In the genomic region with DNA sequence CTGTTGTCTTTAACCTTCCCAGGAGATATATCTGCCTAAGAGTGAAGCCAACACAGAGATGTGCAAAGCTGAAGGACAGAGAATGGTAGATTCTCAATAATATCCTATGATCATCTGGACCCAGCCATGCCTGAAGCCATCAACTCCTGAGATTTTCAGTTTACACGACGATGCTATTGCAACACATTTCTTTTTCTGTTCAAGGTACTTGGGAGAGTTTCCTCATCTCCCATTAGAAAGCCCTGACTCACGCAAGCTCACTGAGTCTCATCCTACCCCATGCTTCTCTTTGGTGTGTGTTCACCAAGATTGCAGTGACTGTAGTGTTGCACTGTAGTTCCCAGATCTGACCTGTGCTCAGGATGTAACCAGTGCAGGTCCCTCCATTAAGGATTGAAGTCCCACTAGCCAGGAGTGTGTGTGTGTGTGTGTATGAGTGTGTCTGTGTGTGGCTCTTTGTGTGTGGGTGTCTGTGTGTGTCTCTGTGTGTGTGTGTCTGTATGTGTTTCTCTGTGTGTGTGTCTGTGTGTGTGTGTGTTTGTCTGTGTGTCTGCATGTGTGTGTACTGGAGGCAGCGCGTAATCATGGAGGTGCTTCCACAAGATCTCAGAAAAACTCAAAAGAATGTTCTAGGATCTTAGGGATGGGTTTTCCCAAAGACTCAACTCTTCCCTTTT, we compare ENCODE assay signal across 24 cellular contexts. TPM values are rescaled to one million over a fixed set of nuclear protein-coding genes. Genes with fewer than 3 reads are reported as not detected.
"Had no signal": no experiment of that assay in that cellular context is flagged by ENCODE, and none has a peak within 500 bp of the region (broad histone marks: within the 10 kb centered on the region; RNA-seq: fewer than 3 reads in every experiment).

No MANE protein-coding gene starts in this region.

- H3K36me3 Mint-ChIP-seq: activated naive CD4-positive, alpha-beta T cell treated with anti-CD3 and anti-CD28 coated beads, Interleukin-2, amount 50 U/mL, for 72 hours; stimulated activated naive B cell treated with anti-CD40 and anti-IgM and Interleukin-4, amounts not matched to agents 10 μg/mL and 1 μg/mL and 100 μg/mL, for 72 hours had no signal

- H3K9me3 Mint-ChIP-seq: activated CD4-positive, alpha-beta T cell treated with anti-CD3 and anti-CD28 coated beads, Interleukin-2, amount 10 ng/mL, durations not matched to agents 7 days and 5 days; activated naive CD4-positive, alpha-beta T cell treated with anti-CD3 and anti-CD28 coated beads, Interleukin-2, amount 50 U/mL, for 72 hours; activated T-cell treated with anti-CD3 and anti-CD28 coated beads, Interleukin-2, amount 50 U/mL, for 72 hours; dendritic cell treated with granulocyte-macrophage colony-stimulating factor and Interleukin-4, amounts not matched to agents 40 ng/mL and 50 ng/mL, for 4 days; nephron; stimulated activated naive B cell treated with anti-CD40 and anti-IgM and Interleukin-4, amounts not matched to agents 10 μg/mL and 1 μg/mL and 100 μg/mL, for 72 hours had no signal

- ATAC-seq: activated CD4-positive, CD25-positive, alpha-beta regulatory T cell treated with anti-CD3 and anti-CD28 coated beads, Interleukin-2, amount 50 U/mL, for 24 hours; activated naive CD4-positive, alpha-beta T cell treated with anti-CD3 and anti-CD28 coated beads, Interleukin-2, amount 50 U/mL, for 72 hours; activated T-cell treated with anti-CD3 and anti-CD28 coated beads, Interleukin-2, amount 50 U/mL, for 72 hours; left cardiac atrium; stimulated activated naive B cell treated with anti-CD40 and anti-IgM and Interleukin-4, amounts not matched to agents 10 μg/mL and 1 μg/mL and 100 μg/mL, for 72 hours had no signal

- H3K27me3 ChIP-seq: adrenal gland had no signal

- H3K9me3 ChIP-seq: adrenal gland, esophagus muscularis mucosa, thoracic aorta had no signal

- FAIRE-seq: astrocyte, endothelial cell of umbilical vein had no signal

- DNase-seq: activated CD4-positive, alpha-beta T cell treated with anti-CD3 and anti-CD28 coated beads, Interleukin-2, amount 10 ng/mL, durations not matched to agents 7 days and 5 days; activated CD8-positive, alpha-beta memory T cell treated with anti-CD3 and anti-CD28 coated beads, Interleukin-2, amount 50 U/mL, for 4 hours; activated gamma-delta T cell treated with Interleukin-2 at 50 U/mL for 16 hours; activated T-cell treated with anti-CD3 and anti-CD28 coated beads, Interleukin-2, amount 50 U/mL, for 72 hours; effector CD8-positive, alpha-beta T cell; left cardiac atrium; midbrain; posterior cingulate gyrus; retina; stimulated activated naive B cell treated with anti-CD40 and anti-IgM and Interleukin-4, amounts not matched to agents 10 μg/mL and 1 μg/mL and 100 μg/mL, for 72 hours; T-helper 1 cell; T1000 had no signal

- H3K4me3 Mint-ChIP-seq: activated CD4-positive, alpha-beta T cell treated with anti-CD3 and anti-CD28 coated beads, Interleukin-2, amount 10 ng/mL, durations not matched to agents 7 days and 5 days; activated T-cell treated with anti-CD3 and anti-CD28 coated beads, Interleukin-2, amount 50 U/mL, for 72 hours; dendritic cell treated with granulocyte-macrophage colony-stimulating factor and Interleukin-4, amounts not matched to agents 40 ng/mL and 50 ng/mL, for 4 days; nephron; stimulated activated naive B cell treated with anti-CD40 and anti-IgM and Interleukin-4, amounts not matched to agents 10 μg/mL and 1 μg/mL and 100 μg/mL, for 72 hours had no signal

- H3K4me3 ChIP-seq: adrenal gland, esophagus muscularis mucosa, lung, thoracic aorta had no signal

- H3K27ac Mint-ChIP-seq: activated CD4-positive, alpha-beta T cell treated with anti-CD3 and anti-CD28 coated beads, Interleukin-2, amount 10 ng/mL, durations not matched to agents 7 days and 5 days; activated naive CD4-positive, alpha-beta T cell treated with anti-CD3 and anti-CD28 coated beads, Interleukin-2, amount 50 U/mL, for 72 hours; activated T-cell treated with anti-CD3 and anti-CD28 coated beads, Interleukin-2, amount 50 U/mL, for 72 hours; dendritic cell treated with granulocyte-macrophage colony-stimulating factor and Interleukin-4, amounts not matched to agents 40 ng/mL and 50 ng/mL, for 4 days; nephron; stimulated activated naive B cell treated with anti-CD40 and anti-IgM and Interleukin-4, amounts not matched to agents 10 μg/mL and 1 μg/mL and 100 μg/mL, for 72 hours had no signal

- H3K36me3 ChIP-seq: adrenal gland, thoracic aorta had no signal

- H3K4me1 Mint-ChIP-seq: activated CD4-positive, alpha-beta T cell treated with anti-CD3 and anti-CD28 coated beads, Interleukin-2, amount 10 ng/mL, durations not matched to agents 7 days and 5 days; nephron; stimulated activated naive B cell treated with anti-CD40 and anti-IgM and Interleukin-4, amounts not matched to agents 10 μg/mL and 1 μg/mL and 100 μg/mL, for 72 hours had no signal

- H3K4me1 ChIP-seq: adrenal gland, esophagus muscularis mucosa had no signal

- H3K27ac ChIP-seq: adrenal gland, esophagus muscularis mucosa, thoracic aorta had no signal

RNA-seq across cellular contexts. Expression of gene CES1, which starts 15.5 kb away (rescaled TPM):
- total RNA-seq: activated naive CD4-positive, alpha-beta T cell treated with anti-CD3 and anti-CD28 coated beads, Interleukin-2, amount 50 U/mL, for 72 hours; activated T-cell treated with anti-CD3 and anti-CD28 coated beads, Interleukin-2, amount 50 U/mL, for 72 hours; astrocyte; endothelial cell of umbilical vein; glomerular endothelial cell had no signal
- polyA plus RNA-seq: endothelial cell of umbilical vein had no signal

RNA-seq across cellular contexts. Expression of gene CES5A, which starts 57.8 kb away (rescaled TPM):
- total RNA-seq: activated CD4-positive, alpha-beta T cell treated with anti-CD3 and anti-CD28 coated beads, Interleukin-2, amount 10 ng/mL, durations not matched to agents 7 days and 5 days; activated naive CD4-positive, alpha-beta T cell treated with anti-CD3 and anti-CD28 coated beads, Interleukin-2, amount 50 U/mL, for 72 hours; activated T-cell treated with anti-CD3 and anti-CD28 coated beads, Interleukin-2, amount 50 U/mL, for 72 hours; astrocyte; endothelial cell of umbilical vein; esophagus muscularis mucosa; fibroblast of villous mesenchyme; glomerular endothelial cell; lung; thoracic aorta had no signal
- polyA plus RNA-seq: endothelial cell of umbilical vein, lung had no signal
